Comparison of ENCODE assay signal across 25 cellular contexts in the genomic region with DNA sequence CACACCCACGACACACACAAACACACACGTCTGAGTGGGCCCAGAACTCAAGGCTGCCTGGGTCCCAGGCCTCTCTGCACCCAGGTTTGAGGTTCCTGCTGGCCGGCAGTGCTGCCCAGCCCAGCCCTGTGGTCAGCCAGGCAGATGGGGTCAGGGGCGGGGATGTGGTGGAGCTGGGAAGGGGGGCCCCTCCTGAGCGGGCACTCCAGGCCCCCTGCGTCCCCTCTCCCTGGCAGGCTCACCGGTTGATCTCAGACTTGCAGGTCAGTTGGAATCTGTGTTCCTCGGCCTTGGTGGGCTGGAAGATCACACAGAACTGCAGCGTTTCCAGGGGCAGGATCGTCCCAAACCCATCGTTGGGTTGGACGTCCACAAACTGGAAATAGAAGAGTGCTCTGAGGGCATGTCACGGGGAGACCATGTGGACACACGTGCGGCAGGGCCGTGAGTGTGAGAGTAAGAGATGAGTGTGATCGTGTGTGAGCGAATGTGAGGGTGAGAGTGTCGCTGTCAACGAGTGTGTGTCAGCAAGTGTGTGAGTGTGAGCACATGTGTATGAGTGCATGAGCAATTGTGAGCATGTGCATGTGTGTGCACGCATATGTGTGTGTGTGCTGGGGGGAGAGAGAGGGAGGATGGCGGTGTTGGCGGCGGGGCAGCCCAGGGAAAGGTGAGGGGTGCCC. TPM values are rescaled to one million over a fixed set of nuclear protein-coding genes. Genes with fewer than 3 reads are reported as not detected.
"Had no signal": no experiment of that assay in that cellular context is flagged by ENCODE, and none has a peak within 500 bp of the region (broad histone marks: within the 10 kb centered on the region; RNA-seq: fewer than 3 reads in every experiment).

No MANE protein-coding gene starts in this region.

- H3K79me2 ChIP-seq: parathyroid adenoma had no signal

- ATAC-seq: naive thymus-derived CD8-positive, alpha-beta T cell; right cardiac atrium; T-helper 17 cell had no signal

- H3K4me1 ChIP-seq: parathyroid adenoma had no signal

- H3K36me3 ChIP-seq: brain microvascular endothelial cell, tibial nerve, WERI-Rb-1 had no signal

- DNase-seq: activated CD4-positive, alpha-beta memory T cell treated with anti-CD3 and anti-CD28 coated beads for 36 hours; activated CD4-positive, alpha-beta T cell treated with anti-CD3 and anti-CD28 coated beads, Interleukin-2, amount 10 ng/mL, durations not matched to agents 24 days and 14 days; activated CD4-positive, CD25-positive, alpha-beta regulatory T cell treated with anti-CD3 and anti-CD28 coated beads, Interleukin-2, amount 50 U/mL, for 72 hours; activated CD8-positive, alpha-beta memory T cell treated with anti-CD3 and anti-CD28 coated beads, Interleukin-2, amount 50 U/mL, for 4 hours; activated gamma-delta T cell; activated naive CD4-positive, alpha-beta T cell treated with anti-CD3 and anti-CD28 coated beads, Interleukin-2, amount 10 ng/mL, durations not matched to agents 7 days and 5 days; activated naive CD8-positive, alpha-beta T cell treated with anti-CD3 and anti-CD28 coated beads, Interleukin-2, amount 10 ng/mL, durations not matched to agents 7 days and 5 days; activated T-cell treated with anti-CD3 and anti-CD28 coated beads, Interleukin-2, amount 50 U/mL, for 1 hour; brain microvascular endothelial cell; caudate nucleus; occipital lobe; stimulated activated CD4-positive, alpha-beta T cell treated with anti-CD3 and anti-CD28 coated beads, Interleukin-2, amount 100 ng/mL, for 48 hours; stimulated activated naive CD4-positive, alpha-beta T cell treated with Interleukin-2 at 50 U/mL for 16 hours; T-helper 17 cell; T1000; WERI-Rb-1 had no signal

- H3K4me3 ChIP-seq: tibial nerve had no signal

- FAIRE-seq: astrocyte, endothelial cell of umbilical vein, islet of Langerhans had no signal

- H3K27ac ChIP-seq: brain microvascular endothelial cell, parathyroid adenoma, tibial nerve, WERI-Rb-1 had no signal

- H3K9ac ChIP-seq: parathyroid adenoma had no signal

- H2AFZ ChIP-seq: parathyroid adenoma had no signal

- H3K9me3 ChIP-seq: tibial nerve had no signal

RNA-seq across cellular contexts. Expression of a gene that starts 19.7 kb away (rescaled TPM):
- total RNA-seq: activated naive CD8-positive, alpha-beta T cell treated with anti-CD3 and anti-CD28 coated beads, Interleukin-2, amount 10 ng/mL, durations not matched to agents 7 days and 5 days; ureter had no signal

RNA-seq across cellular contexts. Expression of a gene that starts 23.7 kb away (rescaled TPM):
- total RNA-seq: activated CD4-positive, alpha-beta T cell treated with anti-CD3 and anti-CD28 coated beads, Interleukin-2, amount 10 ng/mL, durations not matched to agents 24 days and 14 days; occipital lobe; pulmonary artery endothelial cell had no signal
- polyA plus RNA-seq: naive thymus-derived CD8-positive, alpha-beta T cell had no signal
